In the genomic region with DNA sequence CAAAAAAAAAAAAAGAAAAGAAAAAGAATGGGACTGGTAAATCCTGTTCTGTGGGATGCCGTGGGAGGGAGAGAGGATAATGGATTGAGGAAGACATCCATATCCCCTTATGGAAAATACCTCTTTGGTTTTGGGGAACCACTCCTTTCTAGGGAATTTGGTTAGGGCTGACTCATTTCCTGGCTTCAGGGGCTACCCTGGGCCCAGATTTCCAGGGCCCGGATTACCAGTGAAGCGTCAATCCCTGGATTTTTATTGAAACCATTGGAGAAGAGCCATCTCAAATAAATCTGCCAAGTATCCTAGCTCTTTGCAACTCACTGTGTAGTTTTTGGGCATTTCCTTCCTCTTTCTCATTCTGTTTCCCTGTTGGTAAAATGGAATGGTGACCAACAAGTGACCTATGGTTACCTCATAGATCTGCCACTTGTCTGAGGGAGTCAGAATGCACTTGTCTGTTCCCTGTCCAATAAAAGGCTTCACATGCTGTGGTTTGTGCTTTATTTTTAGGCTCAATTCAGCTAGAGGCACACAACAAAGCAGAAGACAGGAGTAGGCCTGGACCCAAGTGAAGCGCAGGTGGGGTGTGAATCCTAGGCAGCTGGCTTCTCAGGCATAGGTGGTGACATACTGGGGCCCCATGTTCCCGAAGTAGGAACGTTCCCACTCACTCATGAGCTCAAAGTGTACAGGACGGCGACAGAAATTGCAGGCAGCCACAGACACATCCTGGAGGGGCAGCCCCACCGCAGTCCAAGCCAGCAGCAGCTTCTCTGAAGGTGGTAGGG, we compare ENCODE assay signal across 1 cellular context.
TF ChIP-seq lines count a peak whose summit lies in the region.

No MANE protein-coding gene starts in this region.

TF ChIP-seq in WTC11, 78 proteins besides CTCF, POLR2A, EP300 and RAD21 (continued from another document):
- TF ChIP-seq, protein P1, sequence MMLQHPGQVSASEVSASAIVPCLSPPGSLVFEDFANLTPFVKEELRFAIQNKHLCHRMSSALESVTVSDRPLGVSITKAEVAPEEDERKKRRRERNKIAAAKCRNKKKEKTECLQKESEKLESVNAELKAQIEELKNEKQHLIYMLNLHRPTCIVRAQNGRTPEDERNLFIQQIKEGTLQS (CRISPR knock-in tag; conservative IDR thresholded peaks at IDR 0.05) = no peak
- TF ChIP-seq GRHL2 (CRISPR knock-in tag; IDR thresholded peaks at IDR 0.05; ENCODE audit: insufficient replicate concordance, severe bottlenecking) (no peak), JUN (CRISPR knock-in tag; IDR thresholded peaks at IDR 0.05) (no peak)
- TF ChIP-seq, protein P2, sequence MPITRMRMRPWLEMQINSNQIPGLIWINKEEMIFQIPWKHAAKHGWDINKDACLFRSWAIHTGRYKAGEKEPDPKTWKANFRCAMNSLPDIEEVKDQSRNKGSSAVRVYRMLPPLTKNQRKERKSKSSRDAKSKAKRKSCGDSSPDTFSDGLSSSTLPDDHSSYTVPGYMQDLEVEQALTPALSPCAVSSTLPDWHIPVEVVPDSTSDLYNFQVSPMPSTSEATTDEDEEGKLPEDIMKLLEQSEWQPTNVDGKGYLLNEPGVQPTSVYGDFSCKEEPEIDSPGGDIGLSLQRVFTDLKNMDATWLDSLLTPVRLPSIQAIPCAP (CRISPR knock-in tag; IDR thresholded peaks at IDR 0.05) = no peak
- TF ChIP-seq, protein P3, sequence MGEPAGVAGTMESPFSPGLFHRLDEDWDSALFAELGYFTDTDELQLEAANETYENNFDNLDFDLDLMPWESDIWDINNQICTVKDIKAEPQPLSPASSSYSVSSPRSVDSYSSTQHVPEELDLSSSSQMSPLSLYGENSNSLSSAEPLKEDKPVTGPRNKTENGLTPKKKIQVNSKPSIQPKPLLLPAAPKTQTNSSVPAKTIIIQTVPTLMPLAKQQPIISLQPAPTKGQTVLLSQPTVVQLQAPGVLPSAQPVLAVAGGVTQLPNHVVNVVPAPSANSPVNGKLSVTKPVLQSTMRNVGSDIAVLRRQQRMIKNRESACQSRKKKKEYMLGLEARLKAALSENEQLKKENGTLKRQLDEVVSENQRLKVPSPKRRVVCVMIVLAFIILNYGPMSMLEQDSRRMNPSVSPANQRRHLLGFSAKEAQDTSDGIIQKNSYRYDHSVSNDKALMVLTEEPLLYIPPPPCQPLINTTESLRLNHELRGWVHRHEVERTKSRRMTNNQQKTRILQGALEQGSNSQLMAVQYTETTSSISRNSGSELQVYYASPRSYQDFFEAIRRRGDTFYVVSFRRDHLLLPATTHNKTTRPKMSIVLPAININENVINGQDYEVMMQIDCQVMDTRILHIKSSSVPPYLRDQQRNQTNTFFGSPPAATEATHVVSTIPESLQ (CRISPR knock-in tag; IDR thresholded peaks at IDR 0.05) = no peak
